Comparison of ENCODE assay signal across 27 cellular contexts in genomic region chr20:63477061-63477616, GRCh38. TPM values are rescaled to one million over a fixed set of nuclear protein-coding genes. Genes with fewer than 3 reads are reported as not detected.
"Had no signal": no experiment of that assay in that cellular context is flagged by ENCODE, and none has a peak within 500 bp of the region (broad histone marks: within the 10 kb centered on the region; RNA-seq: fewer than 3 reads in every experiment).

No MANE protein-coding gene starts in this region.

- H3K9me3 Mint-ChIP-seq: activated CD4-positive, alpha-beta memory T cell treated with anti-CD3 and anti-CD28 coated beads for 36 hours; activated CD4-positive, alpha-beta T cell treated with anti-CD3 and anti-CD28 coated beads, Interleukin-2, amount 10 ng/mL, durations not matched to agents 7 days and 5 days; activated naive CD8-positive, alpha-beta T cell treated with anti-CD3 and anti-CD28 coated beads, Interleukin-2, amount 10 ng/mL, durations not matched to agents 7 days and 5 days; activated T-helper 17 cell treated with anti-CD3 and anti-CD28 coated beads, Interleukin-2, amount 50 U/mL, for 72 hours; T-helper 1 cell treated with Interleukin-12 subunit alpha and Interleukin-12 subunit beta and Interleukin-4 antibody, amounts not matched to agents 30 μg/mL and 1 μg/mL, for 36 hours had no signal

- H3K4me1 ChIP-seq: adrenal gland had no signal

- H3K27ac ChIP-seq: adrenal gland, PC-9, SK-N-MC had no signal

- H3K36me3 Mint-ChIP-seq: activated CD4-positive, alpha-beta memory T cell treated with anti-CD3 and anti-CD28 coated beads for 36 hours; activated naive CD8-positive, alpha-beta T cell treated with anti-CD3 and anti-CD28 coated beads, Interleukin-2, amount 10 ng/mL, durations not matched to agents 7 days and 5 days had no signal

- FAIRE-seq: bronchial epithelial cell had no signal

- H3K36me3 ChIP-seq: adrenal gland, MG63 had no signal

- H3K4me2 ChIP-seq: PC-9 had no signal

- DNase-seq: activated CD4-positive, alpha-beta memory T cell treated with anti-CD3 and anti-CD28 coated beads for 36 hours; activated CD4-positive, alpha-beta T cell treated with anti-CD3 and anti-CD28 coated beads, Interleukin-2, amount 10 ng/mL, durations not matched to agents 7 days and 5 days; activated CD4-positive, CD25-positive, alpha-beta regulatory T cell; activated gamma-delta T cell treated with Interleukin-2 at 50 U/mL for 16 hours; activated naive CD4-positive, alpha-beta T cell treated with anti-CD3 and anti-CD28 coated beads, Interleukin-2, amount 50 U/mL, for 16 hours; activated naive CD8-positive, alpha-beta T cell treated with anti-CD3 and anti-CD28 coated beads, Interleukin-2, amount 10 ng/mL, durations not matched to agents 7 days and 5 days; activated T-cell treated with anti-CD3 and anti-CD28 coated beads for 4 hours; activated T-cell treated with anti-CD3 and anti-CD28 coated beads, Interleukin-2, amount 50 U/mL, for 48 hours; adrenal gland; aorta; central memory CD4-positive, alpha-beta T cell; MG63; MV-4-11; NCI-H1105; NCI-H1436; NCI-H1694 treated with DMSO at 0.1 percent for 48 hours; NCI-H2029 treated with DMSO at 0.1 percent for 48 hours; NCI-H446; NCI-H524; PC-9; SIG-M5 had no signal

- H3K4me3 Mint-ChIP-seq: activated CD4-positive, alpha-beta memory T cell treated with anti-CD3 and anti-CD28 coated beads for 36 hours; activated CD4-positive, alpha-beta T cell treated with anti-CD3 and anti-CD28 coated beads, Interleukin-2, amount 10 ng/mL, durations not matched to agents 7 days and 5 days; activated naive CD8-positive, alpha-beta T cell treated with anti-CD3 and anti-CD28 coated beads, Interleukin-2, amount 10 ng/mL, durations not matched to agents 7 days and 5 days; activated T-helper 17 cell treated with anti-CD3 and anti-CD28 coated beads, Interleukin-2, amount 50 U/mL, for 72 hours; T-helper 1 cell treated with Interleukin-12 subunit alpha and Interleukin-12 subunit beta and Interleukin-4 antibody, amounts not matched to agents 30 μg/mL and 1 μg/mL, for 36 hours had no signal

- H3K9me3 ChIP-seq: adrenal gland, MG63 had no signal

- H3K4me1 Mint-ChIP-seq: activated CD4-positive, alpha-beta T cell treated with anti-CD3 and anti-CD28 coated beads, Interleukin-2, amount 10 ng/mL, durations not matched to agents 7 days and 5 days; activated naive CD8-positive, alpha-beta T cell treated with anti-CD3 and anti-CD28 coated beads, Interleukin-2, amount 10 ng/mL, durations not matched to agents 7 days and 5 days; activated T-helper 17 cell treated with anti-CD3 and anti-CD28 coated beads, Interleukin-2, amount 50 U/mL, for 72 hours had no signal

- H2AFZ ChIP-seq: PC-9 had no signal

- ATAC-seq: activated T-helper 17 cell treated with anti-CD3 and anti-CD28 coated beads, Interleukin-2, amount 50 U/mL, for 72 hours had no signal

- H3K4me3 ChIP-seq: adrenal gland, MG63, PC-9, SK-N-MC had no signal

- H3K27ac Mint-ChIP-seq: activated CD4-positive, alpha-beta memory T cell treated with anti-CD3 and anti-CD28 coated beads for 36 hours; activated CD4-positive, alpha-beta T cell treated with anti-CD3 and anti-CD28 coated beads, Interleukin-2, amount 10 ng/mL, durations not matched to agents 7 days and 5 days; activated naive CD8-positive, alpha-beta T cell treated with anti-CD3 and anti-CD28 coated beads, Interleukin-2, amount 10 ng/mL, durations not matched to agents 7 days and 5 days; activated T-helper 17 cell treated with anti-CD3 and anti-CD28 coated beads, Interleukin-2, amount 50 U/mL, for 72 hours; T-helper 1 cell treated with Interleukin-12 subunit alpha and Interleukin-12 subunit beta and Interleukin-4 antibody, amounts not matched to agents 30 μg/mL and 1 μg/mL, for 36 hours had no signal

RNA-seq across cellular contexts. Expression of gene KCNQ2, which starts 4.7 kb away (rescaled TPM):
- total RNA-seq: activated CD4-positive, alpha-beta memory T cell treated with anti-CD3 and anti-CD28 coated beads for 36 hours; activated CD8-positive, alpha-beta memory T cell treated with anti-CD3 and anti-CD28 coated beads for 36 hours; aorta; bronchial epithelial cell; chondrocyte; PC-9 had no signal
- polyA plus RNA-seq: aorta had no signal
